In genomic region chr18:10033038-10033437, GRCh38 we compare ENCODE assay signal across 1 cellular context.
TF ChIP-seq lines count a peak whose summit lies in the region.

No MANE protein-coding gene starts in this region.

TF ChIP-seq in GM23338, 12 proteins besides CTCF, POLR2A, EP300 and RAD21:
- TF ChIP-seq ZNF462 (CRISPR knock-in tag; IDR thresholded peaks at IDR 0.05) (no peak), NANOG (IDR thresholded peaks at IDR 0.05; ENCODE audit: borderline replicate concordance) (no peak), ZNF114 (CRISPR knock-in tag; IDR thresholded peaks at IDR 0.05) (no peak)
